In genomic region chrX:2373615-2374014, GRCh38 we compare ENCODE assay signal across 21 cellular contexts.
"Had no signal": no experiment of that assay in that cellular context is flagged by ENCODE, and none has a peak within 500 bp of the region (broad histone marks: within the 10 kb centered on the region; RNA-seq: fewer than 3 reads in every experiment).

No MANE protein-coding gene starts in this region.

- H3K27ac Mint-ChIP-seq: dendritic cell treated with granulocyte-macrophage colony-stimulating factor and Interleukin-4, amounts not matched to agents 40 ng/mL and 50 ng/mL, for 4 days; T-cell had no signal

- H3K27me3 Mint-ChIP-seq: dendritic cell treated with granulocyte-macrophage colony-stimulating factor and Interleukin-4, amounts not matched to agents 40 ng/mL and 50 ng/mL, for 4 days; T-cell had no signal

- DNase-seq: activated CD4-positive, alpha-beta T cell treated with anti-CD3 and anti-CD28 coated beads, Interleukin-2, amount 50 U/mL, for 4 hours; activated CD4-positive, CD25-positive, alpha-beta regulatory T cell treated with anti-CD3 and anti-CD28 coated beads, Interleukin-2, amount 50 U/mL, for 72 hours; activated CD8-positive, alpha-beta memory T cell treated with anti-CD3 and anti-CD28 coated beads, Interleukin-2, amount 50 U/mL, for 4 hours; activated gamma-delta T cell; activated T-cell treated with anti-CD3 and anti-CD28 coated beads, Interleukin-2, amount 50 U/mL, for 48 hours; anterior cingulate cortex; cerebellar nuclear complex; effector memory CD4-positive, alpha-beta T cell; gastrocnemius medialis; heart right ventricle; islet precursor cell; retina; SK-N-SH; stimulated activated CD4-positive, alpha-beta T cell treated with anti-CD3 and anti-CD28 coated beads, Interleukin-4, amount 100 ng/mL, for 1 hour; stimulated activated naive CD4-positive, alpha-beta T cell treated with Interleukin-2 at 50 U/mL for 16 hours; substantia nigra; T1000; transverse colon had no signal

- H3K36me3 ChIP-seq: gastrocnemius medialis had no signal

- H3K27me3 ChIP-seq: gastrocnemius medialis, heart right ventricle, transverse colon had no signal

- H3K9ac ChIP-seq: SK-N-SH had no signal

- H3K4me1 ChIP-seq: transverse colon had no signal

- H3K4me3 Mint-ChIP-seq: dendritic cell treated with granulocyte-macrophage colony-stimulating factor and Interleukin-4, amounts not matched to agents 40 ng/mL and 50 ng/mL, for 4 days; T-cell had no signal

- H3K4me3 ChIP-seq: gastrocnemius medialis, heart right ventricle, lung, transverse colon had no signal

- H3K9me3 ChIP-seq: gastrocnemius medialis, heart right ventricle, SK-N-SH, transverse colon had no signal

- H3K27ac ChIP-seq: gastrocnemius medialis, heart right ventricle, transverse colon had no signal

- H3K9me3 Mint-ChIP-seq: dendritic cell treated with granulocyte-macrophage colony-stimulating factor and Interleukin-4, amounts not matched to agents 40 ng/mL and 50 ng/mL, for 4 days; T-cell had no signal

- ATAC-seq: gastrocnemius medialis, heart right ventricle, T-cell had no signal
